1 cellular context compared by ENCODE assay signal in the genomic region with DNA sequence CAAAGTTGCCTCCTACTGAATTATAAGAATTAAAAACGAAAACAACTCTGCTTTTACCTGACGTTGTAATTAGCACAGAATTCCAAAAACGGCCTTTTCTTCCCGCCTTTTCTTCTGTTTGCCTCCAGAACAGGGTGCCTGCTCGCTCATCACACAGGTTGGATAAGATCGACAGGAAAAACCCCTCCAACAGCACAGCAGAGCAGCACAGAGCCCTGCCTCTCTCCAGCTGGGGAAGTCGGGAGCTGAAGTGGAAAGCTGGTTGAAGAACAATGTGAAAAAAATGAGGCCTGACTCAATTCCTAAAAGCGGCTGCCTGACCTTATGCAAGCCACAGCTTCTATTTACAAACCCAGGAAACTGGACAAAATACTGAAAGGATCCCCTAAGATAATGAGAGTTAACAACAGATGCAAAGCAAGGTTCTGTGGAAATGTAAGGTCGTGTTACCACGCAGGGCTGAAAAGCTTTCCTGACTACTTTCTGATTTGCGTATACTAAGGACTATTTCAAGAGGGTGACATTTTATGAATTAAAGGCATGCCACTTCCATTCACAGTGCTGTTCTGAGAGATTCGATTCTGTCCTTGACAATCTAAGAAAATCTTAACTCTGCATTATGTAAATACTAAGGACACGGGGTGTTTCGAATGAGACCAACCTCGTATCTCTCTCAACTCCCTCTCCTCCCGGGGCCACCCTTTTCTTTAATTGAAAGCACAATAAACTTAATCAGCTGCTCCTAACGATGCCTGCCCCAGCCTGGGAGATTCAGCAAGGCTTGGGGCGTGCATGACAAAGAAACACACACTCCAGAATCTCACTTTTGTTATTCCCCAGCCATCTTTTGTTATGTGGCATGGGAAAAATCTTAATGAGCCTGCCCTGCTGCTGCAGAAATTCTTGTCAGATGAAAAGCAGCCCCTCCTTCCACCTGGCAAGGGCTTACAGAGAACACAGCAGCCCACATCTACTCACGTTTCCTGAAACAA.
TF ChIP-seq lines count a peak whose summit lies in the region.

No MANE protein-coding gene starts in this region.

TF ChIP-seq in HepG2, 621 proteins besides CTCF, POLR2A, EP300 and RAD21 (continued from another document):
- TF ChIP-seq, protein P1, sequence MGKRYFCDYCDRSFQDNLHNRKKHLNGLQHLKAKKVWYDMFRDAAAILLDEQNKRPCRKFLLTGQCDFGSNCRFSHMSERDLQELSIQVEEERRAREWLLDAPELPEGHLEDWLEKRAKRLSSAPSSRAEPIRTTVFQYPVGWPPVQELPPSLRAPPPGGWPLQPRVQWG (CRISPR knock-in tag; IDR thresholded peaks at IDR 0.05; ENCODE audit: borderline replicate concordance, low read depth) = no peak
- TF ChIP-seq, protein P2, sequence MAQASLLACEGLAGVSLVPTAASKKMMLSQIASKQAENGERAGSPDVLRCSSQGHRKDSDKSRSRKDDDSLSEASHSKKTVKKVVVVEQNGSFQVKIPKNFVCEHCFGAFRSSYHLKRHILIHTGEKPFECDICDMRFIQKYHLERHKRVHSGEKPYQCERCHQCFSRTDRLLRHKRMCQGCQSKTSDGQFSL (CRISPR knock-in tag; IDR thresholded peaks at IDR 0.05) = no peak
- TF ChIP-seq, protein P3, sequence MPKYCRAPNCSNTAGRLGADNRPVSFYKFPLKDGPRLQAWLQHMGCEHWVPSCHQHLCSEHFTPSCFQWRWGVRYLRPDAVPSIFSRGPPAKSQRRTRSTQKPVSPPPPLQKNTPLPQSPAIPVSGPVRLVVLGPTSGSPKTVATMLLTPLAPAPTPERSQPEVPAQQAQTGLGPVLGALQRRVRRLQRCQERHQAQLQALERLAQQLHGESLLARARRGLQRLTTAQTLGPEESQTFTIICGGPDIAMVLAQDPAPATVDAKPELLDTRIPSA (CRISPR knock-in tag; IDR thresholded peaks at IDR 0.05; ENCODE audit: borderline replicate concordance) = no peak
- TF ChIP-seq, protein P4, sequence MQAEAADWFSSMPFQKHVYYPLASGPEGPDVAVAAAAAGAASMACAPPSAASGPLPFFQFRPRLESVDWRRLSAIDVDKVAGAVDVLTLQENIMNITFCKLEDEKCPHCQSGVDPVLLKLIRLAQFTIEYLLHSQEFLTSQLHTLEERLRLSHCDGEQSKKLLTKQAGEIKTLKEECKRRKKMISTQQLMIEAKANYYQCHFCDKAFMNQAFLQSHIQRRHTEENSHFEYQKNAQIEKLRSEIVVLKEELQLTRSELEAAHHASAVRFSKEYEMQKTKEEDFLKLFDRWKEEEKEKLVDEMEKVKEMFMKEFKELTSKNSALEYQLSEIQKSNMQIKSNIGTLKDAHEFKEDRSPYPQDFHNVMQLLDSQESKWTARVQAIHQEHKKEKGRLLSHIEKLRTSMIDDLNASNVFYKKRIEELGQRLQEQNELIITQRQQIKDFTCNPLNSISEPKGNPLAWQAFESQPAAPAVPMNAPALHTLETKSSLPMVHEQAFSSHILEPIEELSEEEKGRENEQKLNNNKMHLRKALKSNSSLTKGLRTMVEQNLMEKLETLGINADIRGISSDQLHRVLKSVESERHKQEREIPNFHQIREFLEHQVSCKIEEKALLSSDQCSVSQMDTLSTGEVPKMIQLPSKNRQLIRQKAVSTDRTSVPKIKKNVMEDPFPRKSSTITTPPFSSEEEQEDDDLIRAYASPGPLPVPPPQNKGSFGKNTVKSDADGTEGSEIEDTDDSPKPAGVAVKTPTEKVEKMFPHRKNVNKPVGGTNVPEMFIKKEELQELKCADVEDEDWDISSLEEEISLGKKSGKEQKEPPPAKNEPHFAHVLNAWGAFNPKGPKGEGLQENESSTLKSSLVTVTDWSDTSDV (CRISPR knock-in tag; IDR thresholded peaks at IDR 0.05) = no peak
- TF ChIP-seq ZNF121 (CRISPR knock-in tag; IDR thresholded peaks at IDR 0.05) (no peak), PHF21A (CRISPR knock-in tag; IDR thresholded peaks at IDR 0.05) (no peak)
TF ChIP-seq in HepG2: peak in this region for 0.
